Comparison of ENCODE assay signal across 28 cellular contexts in genomic region chr4:183607894-183608293, GRCh38.
"Had no signal": no experiment of that assay in that cellular context is flagged by ENCODE, and none has a peak within 500 bp of the region (broad histone marks: within the 10 kb centered on the region; RNA-seq: fewer than 3 reads in every experiment).

No MANE protein-coding gene starts in this region.

- H3K9me3 ChIP-seq: gastrocnemius medialis, heart left ventricle had no signal

- FAIRE-seq: astrocyte, bronchial epithelial cell had no signal

- ATAC-seq: activated CD4-positive, CD25-positive, alpha-beta regulatory T cell treated with anti-CD3 and anti-CD28 coated beads, Interleukin-2, amount 50 U/mL, for 24 hours; activated CD8-positive, alpha-beta T cell treated with anti-CD3 and anti-CD28 coated beads for 36 hours; activated T-cell treated with anti-CD3 and anti-CD28 coated beads, Interleukin-2, amount 50 U/mL, for 4 hours; activated T-helper 17 cell treated with anti-CD3 and anti-CD28 coated beads, Interleukin-2, amount 50 U/mL, for 72 hours; gastrocnemius medialis; heart left ventricle had no signal

- H3K4me3 ChIP-seq: coronary artery, dorsolateral prefrontal cortex, gastrocnemius medialis, heart left ventricle had no signal

- DNase-seq: activated B cell treated with CpG ODN at 0.5 μM for 24 hours; activated CD4-positive, alpha-beta T cell treated with anti-CD3 and anti-CD28 coated beads for 48 hours; activated CD4-positive, alpha-beta T cell treated with anti-CD3 and anti-CD28 coated beads, Interleukin-2, amount 50 U/mL, for 1 hour; activated CD4-positive, alpha-beta T cell treated with anti-CD3 and anti-CD28 coated beads, Interleukin-2, amount 50 U/mL, for 48 hours; activated CD8-positive, alpha-beta memory T cell treated with anti-CD3 and anti-CD28 coated beads for 24 hours; activated CD8-positive, alpha-beta T cell treated with anti-CD3 and anti-CD28 coated beads for 36 hours; activated effector memory CD4-positive, alpha-beta T cell treated with Interleukin-2 at 50 U/mL for 16 hours; activated gamma-delta T cell treated with Interleukin-2 at 50 U/mL for 16 hours; activated naive CD4-positive, alpha-beta T cell treated with anti-CD3 and anti-CD28 coated beads, Interleukin-2, amount 50 U/mL, for 16 hours; activated naive CD4-positive, alpha-beta T cell treated with Interleukin-2 at 50 U/mL for 16 hours; activated T-cell treated with anti-CD3 and anti-CD28 coated beads, Interleukin-2, amount 50 U/mL, for 4 hours; amniotic stem cell; anterior cingulate cortex; brain microvascular endothelial cell; dorsolateral prefrontal cortex; effector memory CD4-positive, alpha-beta T cell; endodermal cell; foreskin fibroblast; gastrocnemius medialis; glutamatergic neuron; heart left ventricle; T1000; WERI-Rb-1 had no signal

- H3K36me3 ChIP-seq: brain microvascular endothelial cell, gastrocnemius medialis, heart left ventricle, WERI-Rb-1 had no signal

- H3K27me3 ChIP-seq: brain microvascular endothelial cell, gastrocnemius medialis, heart left ventricle had no signal

- H3K27ac ChIP-seq: brain microvascular endothelial cell, coronary artery, dorsolateral prefrontal cortex, gastrocnemius medialis, heart left ventricle, WERI-Rb-1 had no signal
